1 cellular context compared by ENCODE assay signal in the genomic region with DNA sequence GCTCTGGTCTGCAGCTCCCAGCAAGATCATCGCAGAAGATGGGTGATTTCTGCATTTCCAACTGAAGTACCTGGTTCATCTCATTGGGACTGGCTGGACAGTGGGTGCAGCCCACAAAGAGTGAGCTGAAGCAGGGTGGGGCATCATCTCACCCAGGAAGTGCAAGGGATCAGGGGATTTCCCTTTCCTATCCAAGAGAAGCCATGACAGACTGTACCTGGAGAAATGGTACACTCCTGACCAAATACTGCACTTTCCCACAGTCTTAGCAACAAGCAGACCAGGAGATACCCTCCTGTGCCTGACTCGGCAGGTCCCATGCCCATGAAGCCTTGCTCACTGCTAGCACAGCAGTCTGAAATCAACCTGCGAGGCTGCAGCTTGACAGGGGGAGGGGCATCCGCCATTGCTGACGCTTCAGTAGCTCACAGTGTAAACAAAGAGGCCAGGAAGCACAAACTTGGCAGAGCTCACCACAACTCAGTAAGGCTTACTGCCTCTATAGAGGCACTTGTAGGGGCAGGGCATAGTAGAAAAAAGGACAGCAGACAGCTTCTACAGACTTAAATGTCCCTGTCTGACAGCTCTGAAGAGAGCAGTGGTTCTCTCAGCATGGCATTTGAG.
TF ChIP-seq lines count a peak whose summit lies in the region.

No MANE protein-coding gene starts in this region.

TF ChIP-seq in HEK293, 187 proteins besides CTCF, POLR2A, EP300 and RAD21 (continued from another document):
- TF ChIP-seq, protein P1, sequence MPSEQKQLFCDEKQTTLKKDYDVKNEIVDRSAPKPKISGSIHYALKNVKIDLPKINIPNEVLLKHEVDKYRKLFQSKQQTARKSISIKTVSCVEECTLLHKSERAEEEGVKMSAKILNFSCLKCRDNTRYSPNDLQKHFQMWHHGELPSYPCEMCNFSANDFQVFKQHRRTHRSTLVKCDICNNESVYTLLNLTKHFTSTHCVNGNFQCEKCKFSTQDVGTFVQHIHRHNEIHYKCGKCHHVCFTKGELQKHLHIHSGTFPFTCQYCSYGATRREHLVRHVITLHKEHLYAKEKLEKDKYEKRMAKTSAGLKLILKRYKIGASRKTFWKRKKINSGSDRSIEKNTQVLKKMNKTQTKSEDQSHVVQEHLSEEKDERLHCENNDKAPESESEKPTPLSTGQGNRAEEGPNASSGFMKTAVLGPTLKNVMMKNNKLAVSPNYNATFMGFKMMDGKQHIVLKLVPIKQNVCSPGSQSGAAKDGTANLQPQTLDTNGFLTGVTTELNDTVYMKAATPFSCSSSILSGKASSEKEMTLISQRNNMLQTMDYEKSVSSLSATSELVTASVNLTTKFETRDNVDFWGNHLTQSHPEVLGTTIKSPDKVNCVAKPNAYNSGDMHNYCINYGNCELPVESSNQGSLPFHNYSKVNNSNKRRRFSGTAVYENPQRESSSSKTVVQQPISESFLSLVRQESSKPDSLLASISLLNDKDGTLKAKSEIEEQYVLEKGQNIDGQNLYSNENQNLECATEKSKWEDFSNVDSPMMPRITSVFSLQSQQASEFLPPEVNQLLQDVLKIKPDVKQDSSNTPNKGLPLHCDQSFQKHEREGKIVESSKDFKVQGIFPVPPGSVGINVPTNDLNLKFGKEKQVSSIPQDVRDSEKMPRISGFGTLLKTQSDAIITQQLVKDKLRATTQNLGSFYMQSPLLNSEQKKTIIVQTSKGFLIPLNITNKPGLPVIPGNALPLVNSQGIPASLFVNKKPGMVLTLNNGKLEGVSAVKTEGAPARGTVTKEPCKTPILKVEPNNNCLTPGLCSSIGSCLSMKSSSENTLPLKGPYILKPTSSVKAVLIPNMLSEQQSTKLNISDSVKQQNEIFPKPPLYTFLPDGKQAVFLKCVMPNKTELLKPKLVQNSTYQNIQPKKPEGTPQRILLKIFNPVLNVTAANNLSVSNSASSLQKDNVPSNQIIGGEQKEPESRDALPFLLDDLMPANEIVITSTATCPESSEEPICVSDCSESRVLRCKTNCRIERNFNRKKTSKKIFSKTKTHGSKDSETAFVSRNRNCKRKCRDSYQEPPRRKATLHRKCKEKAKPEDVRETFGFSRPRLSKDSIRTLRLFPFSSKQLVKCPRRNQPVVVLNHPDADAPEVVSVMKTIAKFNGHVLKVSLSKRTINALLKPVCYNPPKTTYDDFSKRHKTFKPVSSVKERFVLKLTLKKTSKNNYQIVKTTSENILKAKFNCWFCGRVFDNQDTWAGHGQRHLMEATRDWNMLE (tag by site-specific recombination; conservative IDR thresholded peaks at IDR 0.05; ENCODE audit: low read depth) = peak; percentile 39; the same call in 1 of the 2 replicates
